ENCODE assay signal across 8 cellular contexts in genomic region chr22:28679611-28680287, GRCh38. TPM values are rescaled to one million over a fixed set of nuclear protein-coding genes. Genes with fewer than 3 reads are reported as not detected.
DNase-seq lines count a peak whose midpoint lies in the region; ATAC-seq, FAIRE-seq and TF ChIP-seq lines count a peak whose summit lies in the region.
"Not testable (repeated sequence)": the region's sequence is repeated elsewhere in the genome, so short reads cannot be mapped to it uniquely, and the experiment has no call there.

TSS of gene TTC28 (minus strand) at chr22:28679840. CDS start at chr22:28679723, 117 bp downstream.

- H3K36me3 ChIP-seq in CD8-positive, alpha-beta T cell (ENCODE audit: insufficient read depth, low read length); right atrium auricular region; naive thymus-derived CD4-positive, alpha-beta T cell (ENCODE audit: control insufficient read depth in 2 of 3, insufficient read depth in 3 of 3, low read length in 3 of 3): not testable (repeated sequence)

- ATAC-seq in CD8-positive, alpha-beta T cell; naive thymus-derived CD4-positive, alpha-beta T cell; stimulated activated memory B cell treated with anti-CD40 and anti-IgM and Interleukin-4, amounts not matched to agents 10 μg/mL and 1 μg/mL and 100 μg/mL, for 72 hours: not testable (repeated sequence)

- CTCF ChIA-PET in CD8-positive, alpha-beta T cell (lab: Charles Lee) = interaction anchor here (0.6 kb wide), 1 partner anchor 22 kb away, joined by 4 read pairs; no protein-coding TSS in a partner anchor
- CTCF ChIA-PET in activated CD4-positive, alpha-beta memory T cell treated with anti-CD3 and anti-CD28 coated beads, Interleukin-2, amount 10 ng/mL, durations not matched to agents 7 days and 5 days (lab: Charles Lee); naive thymus-derived CD4-positive, alpha-beta T cell (lab: Charles Lee): not testable (repeated sequence)

- H3K4me3 ChIP-seq in CD8-positive, alpha-beta T cell (ENCODE audit: low read depth, low read length) = not testable (repeated sequence)
- H3K4me3 ChIP-seq in right atrium auricular region = peak within 1 kb of the TSS; percentile 84 to 95
- H3K4me3 ChIP-seq in naive thymus-derived CD4-positive, alpha-beta T cell (ENCODE audit: low read length) = peak within 1 kb of the TSS; percentile 20

- TF ChIP-seq CTCF in CD8-positive, alpha-beta T cell (IDR thresholded peaks at IDR 0.05); right atrium auricular region (IDR thresholded peaks at IDR 0.05): not testable (repeated sequence)

- POLR2A ChIA-PET in CD8-positive, alpha-beta T cell (lab: Charles Lee); activated CD4-positive, alpha-beta memory T cell treated with anti-CD3 and anti-CD28 coated beads, Interleukin-2, amount 10 ng/mL, durations not matched to agents 7 days and 5 days (lab: Charles Lee); naive thymus-derived CD4-positive, alpha-beta T cell (lab: Charles Lee): not testable (repeated sequence)

- H3K4me3 Mint-ChIP-seq in CD8-positive, alpha-beta T cell = peak within 1 kb of the TSS; percentile 84
- peak within 1 kb of the TSS; percentile 69 for H3K4me3 Mint-ChIP-seq in activated CD4-positive, alpha-beta memory T cell treated with anti-CD3 and anti-CD28 coated beads, Interleukin-2, amount 10 ng/mL, durations not matched to agents 7 days and 5 days
- peak within 1 kb of the TSS; percentile 50 to 88 (median 82) for H3K4me3 Mint-ChIP-seq in naive thymus-derived CD4-positive, alpha-beta T cell
- peak within 1 kb of the TSS; percentile 78 for H3K4me3 Mint-ChIP-seq in stimulated activated memory B cell treated with anti-CD40 and anti-IgM and Interleukin-4, amounts not matched to agents 10 μg/mL and 1 μg/mL and 100 μg/mL, for 72 hours

- peaks cover 11% of the 10 kb centered on the region for H3K4me1 Mint-ChIP-seq in CD8-positive, alpha-beta T cell (ENCODE audit: low read depth)
- peaks cover 15% of the 10 kb centered on the region for H3K4me1 Mint-ChIP-seq in activated CD4-positive, alpha-beta memory T cell treated with anti-CD3 and anti-CD28 coated beads, Interleukin-2, amount 10 ng/mL, durations not matched to agents 7 days and 5 days
- peaks cover 4 to 18% (median 13%) of the 10 kb centered on the region in 7 donors for H3K4me1 Mint-ChIP-seq in naive thymus-derived CD4-positive, alpha-beta T cell
- peaks cover 27% of the 10 kb centered on the region for H3K4me1 Mint-ChIP-seq in stimulated activated memory B cell treated with anti-CD40 and anti-IgM and Interleukin-4, amounts not matched to agents 10 μg/mL and 1 μg/mL and 100 μg/mL, for 72 hours

- DNase-seq in CD8-positive, alpha-beta T cell = peak in 3 of 7 experiments; percentile 4 to 38 (median 30)
- DNase-seq in HTR-8/SVneo (ENCODE audit: insufficient read length, low spot score) (peak; percentile 30), NCI-H510A treated with DMSO at 0.1 percent for 48 hours (lab: John Stamatoyannopoulos, UW) (peak; percentile 1), cerebellum (ENCODE audit: low spot score) (peak; percentile 53), right atrium auricular region (ENCODE audit: low spot score) (peak; percentile 74)
- DNase-seq in activated CD4-positive, alpha-beta memory T cell treated with anti-CD3 and anti-CD28 coated beads, Interleukin-2, amount 10 ng/mL, durations not matched to agents 7 days and 5 days = not testable (repeated sequence)
- peak in 3 of 9 donors; percentile 11 to 32 (median 25) for DNase-seq in naive thymus-derived CD4-positive, alpha-beta T cell

- peaks cover 57% of the 10 kb centered on the region for H3K27me3 Mint-ChIP-seq in CD8-positive, alpha-beta T cell (ENCODE audit: low read depth)
- H3K27me3 Mint-ChIP-seq in activated CD4-positive, alpha-beta memory T cell treated with anti-CD3 and anti-CD28 coated beads, Interleukin-2, amount 10 ng/mL, durations not matched to agents 7 days and 5 days = peaks cover 63% of the 10 kb centered on the region
- peaks cover 55 to 92% (median 69%) of the 10 kb centered on the region in 5 donors for H3K27me3 Mint-ChIP-seq in naive thymus-derived CD4-positive, alpha-beta T cell
- H3K27me3 Mint-ChIP-seq in stimulated activated memory B cell treated with anti-CD40 and anti-IgM and Interleukin-4, amounts not matched to agents 10 μg/mL and 1 μg/mL and 100 μg/mL, for 72 hours = peaks cover 39% of the 10 kb centered on the region

- H3K27me3 ChIP-seq in CD8-positive, alpha-beta T cell (ENCODE audit: insufficient read depth, low read length) = peaks cover 21% of the 10 kb centered on the region
- H3K27me3 ChIP-seq in right atrium auricular region = not testable (repeated sequence)
- H3K27me3 ChIP-seq in naive thymus-derived CD4-positive, alpha-beta T cell (ENCODE audit: control insufficient read depth in 2 of 2, insufficient read depth in 2 of 2, low read length in 2 of 2) = peaks cover 6 to 24% of the 10 kb centered on the region in 2 donors

- H3K27ac ChIP-seq in CD8-positive, alpha-beta T cell (ENCODE audit: low read depth, low read length); naive thymus-derived CD4-positive, alpha-beta T cell (ENCODE audit: low read depth, low read length): not testable (repeated sequence)
- H3K27ac ChIP-seq in right atrium auricular region = peak within 1 kb of the TSS; percentile 56 to 80

- H3K36me3 Mint-ChIP-seq in CD8-positive, alpha-beta T cell; activated CD4-positive, alpha-beta memory T cell treated with anti-CD3 and anti-CD28 coated beads, Interleukin-2, amount 10 ng/mL, durations not matched to agents 7 days and 5 days (ENCODE audit: low read depth); naive thymus-derived CD4-positive, alpha-beta T cell; stimulated activated memory B cell treated with anti-CD40 and anti-IgM and Interleukin-4, amounts not matched to agents 10 μg/mL and 1 μg/mL and 100 μg/mL, for 72 hours: not testable (repeated sequence)

- not testable (repeated sequence) for H3K27ac Mint-ChIP-seq in CD8-positive, alpha-beta T cell; activated CD4-positive, alpha-beta memory T cell treated with anti-CD3 and anti-CD28 coated beads, Interleukin-2, amount 10 ng/mL, durations not matched to agents 7 days and 5 days
- peak within 1 kb of the TSS in 1 of 9 donors; percentile 43 for H3K27ac Mint-ChIP-seq in naive thymus-derived CD4-positive, alpha-beta T cell
- peak within 1 kb of the TSS; percentile 48 for H3K27ac Mint-ChIP-seq in stimulated activated memory B cell treated with anti-CD40 and anti-IgM and Interleukin-4, amounts not matched to agents 10 μg/mL and 1 μg/mL and 100 μg/mL, for 72 hours

- not testable (repeated sequence) for H3K9me3 ChIP-seq in CD8-positive, alpha-beta T cell (ENCODE audit: low read length); right atrium auricular region; naive thymus-derived CD4-positive, alpha-beta T cell (ENCODE audit: control insufficient read depth in 2 of 3, low read length in 3 of 3)

- not testable (repeated sequence) for FAIRE-seq in HTR-8/SVneo (lab: Jason Lieb, UNC)

- peaks cover 11% of the 10 kb centered on the region for H3K4me1 ChIP-seq in CD8-positive, alpha-beta T cell (ENCODE audit: insufficient read depth, low read length)
- not testable (repeated sequence) for H3K4me1 ChIP-seq in right atrium auricular region; naive thymus-derived CD4-positive, alpha-beta T cell (ENCODE audit: control insufficient read depth in 2 of 2, insufficient read depth in 2 of 2, low read length in 2 of 2)

- intact Hi-C loops in CD8-positive, alpha-beta T cell (cut with DNase I, micrococcal nuclease) = loop anchor here (5.0 to 10.0 kb wide), 4 partner anchors 115 to 275 kb away; partner anchors contain the start of gene ZNRF3 (in 1 of the 2)
- intact Hi-C loops in naive thymus-derived CD4-positive, alpha-beta T cell (cut with micrococcal nuclease) = loop anchor here (2.0 to 10.0 kb wide), 3 partner anchors 55 to 125 kb away; partner anchors contain the start of gene XBP1 (in 1 of the 2)

- H3K9me3 Mint-ChIP-seq in CD8-positive, alpha-beta T cell; activated CD4-positive, alpha-beta memory T cell treated with anti-CD3 and anti-CD28 coated beads, Interleukin-2, amount 10 ng/mL, durations not matched to agents 7 days and 5 days; naive thymus-derived CD4-positive, alpha-beta T cell; stimulated activated memory B cell treated with anti-CD40 and anti-IgM and Interleukin-4, amounts not matched to agents 10 μg/mL and 1 μg/mL and 100 μg/mL, for 72 hours: not testable (repeated sequence)

RNA-seq across cellular contexts. Expression of gene TTC28, which starts in this region (rescaled TPM):
- total RNA-seq in CD8-positive, alpha-beta T cell = 1 to 10 TPM; 3.0 to 3.4 TPM
- total RNA-seq in activated CD4-positive, alpha-beta memory T cell treated with anti-CD3 and anti-CD28 coated beads, Interleukin-2, amount 10 ng/mL, durations not matched to agents 7 days and 5 days = 1 to 10 TPM in 1 of 2 experiments, under 1 TPM in 1; 0.93 to 1.4 TPM
- total RNA-seq in cerebellum (53.2 TPM), right atrium auricular region (10 to 100 TPM; 22.1 to 22.3 TPM)
- total RNA-seq in naive thymus-derived CD4-positive, alpha-beta T cell = 1 to 10 TPM; 2.4 to 8.3 (median 5.1) TPM
- polyA plus RNA-seq in naive thymus-derived CD4-positive, alpha-beta T cell = 1 to 10 TPM in 1 of 2 donors, under 1 TPM in 1; 0.50 to 2.1 TPM
